In genomic region chr3:194223951-194224350, GRCh38 we compare ENCODE assay signal across 20 cellular contexts.
"Had no signal": no experiment of that assay in that cellular context is flagged by ENCODE, and none has a peak within 500 bp of the region (broad histone marks: within the 10 kb centered on the region; RNA-seq: fewer than 3 reads in every experiment).

No MANE protein-coding gene starts in this region.

- H3K9me3 ChIP-seq: gastroesophageal sphincter, mucosa of descending colon, psoas muscle, right lobe of liver, suprapubic skin, transverse colon, vagina had no signal

- H3K4me3 ChIP-seq: gastroesophageal sphincter, mucosa of descending colon, psoas muscle, right lobe of liver, smooth muscle cell, suprapubic skin, transverse colon, vagina had no signal

- H3K36me3 Mint-ChIP-seq: naive B cell had no signal

- H3K27ac ChIP-seq: gastroesophageal sphincter, psoas muscle, right lobe of liver, suprapubic skin, transverse colon, vagina had no signal

- H3K4me3 Mint-ChIP-seq: activated naive CD8-positive, alpha-beta T cell; activated T-cell treated with anti-CD3 and anti-CD28 coated beads, Interleukin-2, amount 50 U/mL, for 72 hours; dendritic cell treated with granulocyte-macrophage colony-stimulating factor and Interleukin-4, amounts not matched to agents 40 ng/mL and 50 ng/mL, for 4 days; stimulated activated naive CD8-positive, alpha-beta T cell treated with anti-CD3 and anti-CD28 coated beads, Interleukin-15, amount 100 ng/mL, for 72 hours had no signal

- H3K4me2 ChIP-seq: smooth muscle cell had no signal

- H3K4me1 ChIP-seq: right lobe of liver, vagina had no signal

- H3K27me3 ChIP-seq: gastroesophageal sphincter, heart left ventricle, right lobe of liver, transverse colon, vagina had no signal

- H3K27ac Mint-ChIP-seq: activated naive CD8-positive, alpha-beta T cell; activated T-cell treated with anti-CD3 and anti-CD28 coated beads, Interleukin-2, amount 50 U/mL, for 72 hours; dendritic cell treated with granulocyte-macrophage colony-stimulating factor and Interleukin-4, amounts not matched to agents 40 ng/mL and 50 ng/mL, for 4 days; stimulated activated naive CD8-positive, alpha-beta T cell treated with anti-CD3 and anti-CD28 coated beads, Interleukin-15, amount 100 ng/mL, for 72 hours had no signal

- H3K36me3 ChIP-seq: gastroesophageal sphincter, heart left ventricle, right lobe of liver, suprapubic skin, transverse colon, vagina had no signal

- DNase-seq: activated CD8-positive, alpha-beta memory T cell treated with anti-CD3 and anti-CD28 coated beads, Interleukin-2, amount 50 U/mL, for 48 hours; activated gamma-delta T cell; activated T-cell treated with anti-CD3 and anti-CD28 coated beads, Interleukin-2, amount 50 U/mL, for 72 hours; effector CD8-positive, alpha-beta T cell; heart left ventricle; kidney glomerular epithelial cell; left ventricle myocardium superior; mucosa of descending colon; naive B cell; psoas muscle; right lobe of liver; stimulated activated CD4-positive, alpha-beta T cell treated with anti-CD3 and anti-CD28 coated beads, Interleukin-4, amount 100 ng/mL, for 1 hour; stimulated activated naive CD8-positive, alpha-beta T cell treated with anti-CD3 and anti-CD28 coated beads, Interleukin-15, amount 100 ng/mL, for 72 hours; transverse colon had no signal

- ATAC-seq: activated T-cell treated with anti-CD3 and anti-CD28 coated beads, Interleukin-2, amount 50 U/mL, for 72 hours; gastroesophageal sphincter; mucosa of descending colon; right lobe of liver; stimulated activated naive CD8-positive, alpha-beta T cell treated with anti-CD3 and anti-CD28 coated beads, Interleukin-15, amount 100 ng/mL, for 72 hours had no signal
